8 cellular contexts compared by ENCODE assay signal in genomic region chr3:196694202-196694638, GRCh38. TPM values are rescaled to one million over a fixed set of nuclear protein-coding genes. Genes with fewer than 3 reads are reported as not detected.
DNase-seq lines count a peak whose midpoint lies in the region; ATAC-seq and TF ChIP-seq lines count a peak whose summit lies in the region.

No MANE protein-coding gene starts in this region.

- H3K27me3 Mint-ChIP-seq in activated CD4-positive, alpha-beta memory T cell treated with anti-CD3 and anti-CD28 coated beads, Interleukin-2, amount 10 ng/mL, durations not matched to agents 7 days and 5 days, result no peaks in the 10 kb centered on the region
- H3K27me3 Mint-ChIP-seq in memory B cell (no peaks in the 10 kb centered on the region), glutamatergic neuron (ENCODE audit: unreplicated experiment) (no peaks in the 10 kb centered on the region)

- no peaks in the 10 kb centered on the region for H3K36me3 Mint-ChIP-seq in activated CD4-positive, alpha-beta memory T cell treated with anti-CD3 and anti-CD28 coated beads, Interleukin-2, amount 10 ng/mL, durations not matched to agents 7 days and 5 days (ENCODE audit: low read depth)
- no peaks in the 10 kb centered on the region for H3K36me3 Mint-ChIP-seq in memory B cell
- H3K36me3 Mint-ChIP-seq in glutamatergic neuron (ENCODE audit: unreplicated experiment), result no peaks in the 10 kb centered on the region

- POLR2A ChIA-PET in activated CD4-positive, alpha-beta memory T cell treated with anti-CD3 and anti-CD28 coated beads, Interleukin-2, amount 10 ng/mL, durations not matched to agents 7 days and 5 days (lab: Charles Lee), result interaction anchor here (0.6 to 1.2 kb wide), 3 partner anchors 13 to 174 kb away, joined by 3 to 4 read pairs (median 3); partner anchors contain the start of gene SENP5

- peak; percentile 64 for ATAC-seq in memory B cell (ENCODE audit: low read depth)
- no peak for ATAC-seq in HG02623 (IDR thresholded peaks at IDR 0.05; ENCODE audit: unreplicated experiment)
- ATAC-seq in esophagus mucosa, result no peak

- CTCF ChIA-PET in activated CD4-positive, alpha-beta memory T cell treated with anti-CD3 and anti-CD28 coated beads, Interleukin-2, amount 10 ng/mL, durations not matched to agents 7 days and 5 days (lab: Charles Lee), result interaction anchor here (0.8 to 2.0 kb wide), 10 partner anchors 9 to 172 kb away, joined by 3 to 13 read pairs (median 3); no protein-coding TSS in a partner anchor

- H3K4me3 Mint-ChIP-seq in activated CD4-positive, alpha-beta memory T cell treated with anti-CD3 and anti-CD28 coated beads, Interleukin-2, amount 10 ng/mL, durations not matched to agents 7 days and 5 days, result no peak overlapping the region
- H3K4me3 Mint-ChIP-seq in memory B cell (no peak overlapping the region), glutamatergic neuron (ENCODE audit: unreplicated experiment) (no peak overlapping the region)

- H3K4me1 Mint-ChIP-seq in activated CD4-positive, alpha-beta memory T cell treated with anti-CD3 and anti-CD28 coated beads, Interleukin-2, amount 10 ng/mL, durations not matched to agents 7 days and 5 days, result peaks cover 14% of the 10 kb centered on the region
- H3K4me1 Mint-ChIP-seq in memory B cell, result peaks cover 22% of the 10 kb centered on the region
- H3K4me1 Mint-ChIP-seq in glutamatergic neuron (ENCODE audit: low read depth, unreplicated experiment), result no peaks in the 10 kb centered on the region

- peak; percentile 37 for DNase-seq in EH (ENCODE audit: low read depth)
- DNase-seq in Kasumi-1 (lab: John Stamatoyannopoulos, UW), result peak; percentile 39 to 45
- DNase-seq in activated CD4-positive, alpha-beta memory T cell treated with anti-CD3 and anti-CD28 coated beads, Interleukin-2, amount 10 ng/mL, durations not matched to agents 7 days and 5 days, result peak; percentile 28
- peak in 1 of 2 donors; percentile 34 for DNase-seq in memory B cell (ENCODE audit: low spot score in 2 of 2)
- no peak for DNase-seq in COLO668 (lab: John Stamatoyannopoulos, UW; ENCODE audit: unreplicated experiment)
- DNase-seq in glutamatergic neuron, result no peak

- H3K27ac Mint-ChIP-seq in activated CD4-positive, alpha-beta memory T cell treated with anti-CD3 and anti-CD28 coated beads, Interleukin-2, amount 10 ng/mL, durations not matched to agents 7 days and 5 days, result no peak overlapping the region
- peak overlapping the region; percentile 35 for H3K27ac Mint-ChIP-seq in memory B cell
- H3K27ac Mint-ChIP-seq in glutamatergic neuron (ENCODE audit: unreplicated experiment), result no peak overlapping the region

- TF ChIP-seq CTCF in glutamatergic neuron (IDR thresholded peaks at IDR 0.05; ENCODE audit: partially characterized antibody, unreplicated experiment), result no peak

- no peaks in the 10 kb centered on the region for H3K9me3 Mint-ChIP-seq in activated CD4-positive, alpha-beta memory T cell treated with anti-CD3 and anti-CD28 coated beads, Interleukin-2, amount 10 ng/mL, durations not matched to agents 7 days and 5 days
- H3K9me3 Mint-ChIP-seq in memory B cell (no peaks in the 10 kb centered on the region), glutamatergic neuron (ENCODE audit: unreplicated experiment) (no peaks in the 10 kb centered on the region)

RNA-seq across cellular contexts. Expression of gene CEP19, which starts 17.8 kb away (rescaled TPM):
- total RNA-seq in activated CD4-positive, alpha-beta memory T cell treated with anti-CD3 and anti-CD28 coated beads, Interleukin-2, amount 10 ng/mL, durations not matched to agents 7 days and 5 days, result 1 to 10 TPM; 5.3 to 5.5 TPM
- total RNA-seq in glutamatergic neuron (ENCODE audit: unreplicated experiment) (3.3 TPM), esophagus mucosa (1.0 TPM)

RNA-seq across cellular contexts. Expression of gene PIGX, which starts 18.0 kb away (rescaled TPM):
- 10 to 100 TPM; 47.2 to 50.0 TPM for total RNA-seq in activated CD4-positive, alpha-beta memory T cell treated with anti-CD3 and anti-CD28 coated beads, Interleukin-2, amount 10 ng/mL, durations not matched to agents 7 days and 5 days
- total RNA-seq in glutamatergic neuron (ENCODE audit: unreplicated experiment) (20.1 TPM), esophagus mucosa (20.0 TPM)

RNA-seq across cellular contexts. Expression of gene PAK2, which starts 45.4 kb away (rescaled TPM):
- 100 to 1,000 TPM; 118 to 119 TPM for total RNA-seq in activated CD4-positive, alpha-beta memory T cell treated with anti-CD3 and anti-CD28 coated beads, Interleukin-2, amount 10 ng/mL, durations not matched to agents 7 days and 5 days
- total RNA-seq in glutamatergic neuron (ENCODE audit: unreplicated experiment) (128 TPM), esophagus mucosa (36.5 TPM)

RNA-seq across cellular contexts. Expression of gene NRROS, which starts 54.7 kb away (rescaled TPM):
- total RNA-seq in activated CD4-positive, alpha-beta memory T cell treated with anti-CD3 and anti-CD28 coated beads, Interleukin-2, amount 10 ng/mL, durations not matched to agents 7 days and 5 days, result 10 to 100 TPM; 50.1 to 52.8 TPM
- total RNA-seq in glutamatergic neuron (ENCODE audit: unreplicated experiment) (0.42 TPM), esophagus mucosa (0.40 TPM)

Comparison
In these comparisons a context has a peak if more than half of its experiments do, and no peak if none do; other contexts are left out.
1. DNase-seq: peak in EH (single experiment), Kasumi-1 (2 of 2) and activated CD4-positive, alpha-beta memory T cell treated with anti-CD3 and anti-CD28 coated beads, Interleukin-2, amount 10 ng/mL, durations not matched to agents 7 days and 5 days (single experiment); none in COLO668 (single experiment) and glutamatergic neuron (single experiment).